In the genomic region with DNA sequence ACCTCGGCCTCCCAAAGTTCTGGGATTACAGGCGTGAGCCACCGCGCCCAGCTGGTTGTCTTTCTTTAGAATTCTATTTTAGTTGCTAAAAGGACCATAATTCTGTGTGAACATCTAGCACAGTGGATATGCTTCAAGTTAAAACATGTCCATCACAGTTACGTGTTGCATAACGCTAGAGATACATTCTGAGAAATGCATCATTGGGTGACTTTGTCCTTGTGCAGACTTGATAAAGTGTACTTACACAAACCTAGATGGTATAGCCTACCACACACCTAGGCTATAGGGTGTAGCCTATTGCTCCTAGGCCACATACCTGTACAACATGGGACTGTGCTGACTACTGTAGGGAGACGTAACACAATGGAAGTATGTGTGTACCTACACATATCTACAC, we compare ENCODE assay signal across 24 cellular contexts.
"Had no signal": no experiment of that assay in that cellular context is flagged by ENCODE, and none has a peak within 500 bp of the region (broad histone marks: within the 10 kb centered on the region; RNA-seq: fewer than 3 reads in every experiment).

No MANE protein-coding gene starts in this region.

- H3K4me3 ChIP-seq: coronary artery, lung, prostate gland, right atrium auricular region, smooth muscle cell, stomach, thyroid gland, vagina had no signal

- H3K9me3 ChIP-seq: prostate gland, right atrium auricular region, stomach, thyroid gland, vagina had no signal

- H3K27me3 ChIP-seq: right atrium auricular region, stomach, thyroid gland, vagina had no signal

- ATAC-seq: naive thymus-derived CD4-positive, alpha-beta T cell; sciatic nerve; stimulated activated effector memory CD8-positive, alpha-beta T cell treated with anti-CD3 and anti-CD28 coated beads, Interleukin-12 subunit alpha, Interleukin-12 subunit beta, amount 100 ng/mL, for 72 hours had no signal

- H3K36me3 ChIP-seq: prostate gland, right atrium auricular region, stomach, thyroid gland, vagina had no signal

- FAIRE-seq: endothelial cell of umbilical vein, frontal cortex had no signal

- DNase-seq: dermis blood vessel endothelial cell; effector memory CD4-positive, alpha-beta T cell; hypothalamus; immature natural killer cell; islet precursor cell; mesenchymal stem cell; midbrain; naive thymus-derived CD4-positive, alpha-beta T cell; stimulated activated CD4-positive, alpha-beta T cell treated with anti-CD3 and anti-CD28 coated beads, Interleukin-2, amount 100 ng/mL, for 24 hours; stimulated activated CD4-positive, alpha-beta T cell treated with anti-CD3 and anti-CD28 coated beads, Interleukin-4, amount 100 ng/mL, for 24 hours; stimulated activated naive CD4-positive, alpha-beta T cell treated with Interleukin-2 at 50 U/mL for 16 hours; stomach; thyroid gland; trophoblast cell had no signal

- H3K4me1 ChIP-seq: prostate gland had no signal

- H3K4me2 ChIP-seq: smooth muscle cell had no signal

- H3K27ac ChIP-seq: coronary artery, prostate gland, right atrium auricular region, stomach, thyroid gland, vagina had no signal
